In genomic region chr2:65382323-65382722, GRCh38 we compare ENCODE assay signal across 9 cellular contexts. TPM values are rescaled to one million over a fixed set of nuclear protein-coding genes. Genes with fewer than 3 reads are reported as not detected.
A peak's percentile ranks its signal among the peaks of the same experiment; 100 is the strongest.
DNase-seq lines count a peak whose midpoint lies in the region; ATAC-seq and TF ChIP-seq lines count a peak whose summit lies in the region.
"Had no signal": no experiment of that assay in that cellular context is flagged by ENCODE, and none has a peak within 500 bp of the region (broad histone marks: within the 10 kb centered on the region; RNA-seq: fewer than 3 reads in every experiment).

No MANE protein-coding gene starts in this region.

- H3K4me1 Mint-ChIP-seq in CD4-positive, alpha-beta memory T cell, result peaks cover 11 to 40% (median 21%) of the 10 kb centered on the region in 4 donors

- no peak overlapping the region for H4K91ac ChIP-seq in neuronal stem cell (ENCODE audit: low read depth, low read length, poor library complexity)

- no peaks in the 10 kb centered on the region for H4K20me1 ChIP-seq in OCI-LY7 (ENCODE audit: insufficient read depth, low read length)

- no peak overlapping the region for H2BK12ac ChIP-seq in neuronal stem cell (ENCODE audit: low read length)

- no peak overlapping the region for H3K18ac ChIP-seq in neuronal stem cell (ENCODE audit: low read length)

- ATAC-seq in gastrocnemius medialis (no peak), GM21619 (IDR thresholded peaks at IDR 0.05; ENCODE audit: unreplicated experiment) (no peak)

- H3K9me2 ChIP-seq in OCI-LY7 (ENCODE audit: insufficient read depth, low read length), result no peaks in the 10 kb centered on the region

- DNase-seq in CD4-positive, alpha-beta memory T cell, result no peak
- DNase-seq in OCI-LY7 (ENCODE audit: low spot score) (no peak), gastrocnemius medialis (no peak), iPS-NIHi11 (ENCODE audit: low spot score) (no peak), cerebellar cortex (ENCODE audit: low spot score) (no peak), neuronal stem cell (ENCODE audit: low spot score) (no peak)
- DNase-seq: SW 1271 had no signal

- no peak overlapping the region for H3K27ac ChIP-seq in CD4-positive, alpha-beta memory T cell (ENCODE audit: low read depth, low read length)
- peak overlapping the region; percentile 89 for H3K27ac ChIP-seq in OCI-LY7 (ENCODE audit: low read depth, low read length, poor library complexity, severe bottlenecking)
- H3K27ac ChIP-seq in esophagus (ENCODE audit: low read depth in 2 of 2, low read length in 1 of 2), result peak overlapping the region; percentile 59 to 75
- peak overlapping the region; percentile 62 to 74 (median 72) for H3K27ac ChIP-seq in gastrocnemius medialis
- no peak overlapping the region for H3K27ac ChIP-seq in neuronal stem cell (replicated peaks; ENCODE audit: low read length)

- TF ChIP-seq POLR2A in gastrocnemius medialis (IDR thresholded peaks at IDR 0.05), result no peak

- no peak overlapping the region for H3K14ac ChIP-seq in neuronal stem cell (ENCODE audit: low read length)

- H3K4me3 Mint-ChIP-seq in CD4-positive, alpha-beta memory T cell, result peak overlapping the region in 5 of 8 donors; percentile 78 to 87 (median 80)

- no peak overlapping the region for H4K8ac ChIP-seq in neuronal stem cell (ENCODE audit: low read depth, low read length)

- H3K4me1 ChIP-seq in CD4-positive, alpha-beta memory T cell (ENCODE audit: insufficient read depth, low read length), result peaks cover 23% of the 10 kb centered on the region
- H3K4me1 ChIP-seq in OCI-LY7 (ENCODE audit: insufficient read depth, low read length, poor library complexity, severe bottlenecking) (peaks cover 87% of the 10 kb centered on the region), esophagus (ENCODE audit: control insufficient read depth in 2 of 2, insufficient read depth in 2 of 2, low read length in 1 of 2) (peaks cover 14 to 27% of the 10 kb centered on the region in 2 donors), gastrocnemius medialis (peaks cover 48 to 66% of the 10 kb centered on the region in 2 donors), neuronal stem cell (ENCODE audit: control insufficient read depth in 2 of 2, insufficient read depth in 1 of 2, low read depth in 1 of 2, low read length in 2 of 2) (peaks cover 3 to 17% of the 10 kb centered on the region in 2 donors)

- CTCF ChIA-PET in CD4-positive, alpha-beta memory T cell (lab: Charles Lee; ENCODE audit: partially characterized antibody), result interaction anchor here (0.6 to 1.3 kb wide), 3 partner anchors 8 to 117 kb away, joined by 3 to 4 read pairs (median 3); no protein-coding TSS in a partner anchor
- CTCF ChIA-PET in OCI-LY7 (lab: Charles Lee; ENCODE audit: unreplicated experiment), result interaction anchor here (2.4 kb wide), 2 partner anchors 12 to 26 kb away, joined by 12 read pairs; no protein-coding TSS in a partner anchor

- in situ Hi-C loops in gastrocnemius medialis (cut with MboI; ENCODE audit: low sequenced_read_pairs in 4 of 4), result no loop called here

- intact Hi-C loops in CD4-positive, alpha-beta memory T cell (cut with micrococcal nuclease), result loop anchor here (1.0 to 2.0 kb wide), 2 partner anchors 48 to 171 kb away; no protein-coding TSS in a partner anchor
- intact Hi-C loops in OCI-LY7 (cut with micrococcal nuclease; ENCODE audit: unreplicated experiment) (loop anchor here (1.0 to 5.0 kb wide), 4 partner anchors 8 to 170 kb away; no protein-coding TSS in a partner anchor), gastrocnemius medialis (cut with DNase I; ENCODE audit: low total_unique reads) (no loop called here)

- H3K27me3 Mint-ChIP-seq in CD4-positive, alpha-beta memory T cell, result no peaks in the 10 kb centered on the region

- peak overlapping the region; percentile 62 for H3K4me2 ChIP-seq in OCI-LY7 (ENCODE audit: low read length)
- H3K4me2 ChIP-seq in neuronal stem cell (ENCODE audit: insufficient read depth, low read length, poor library complexity, severe bottlenecking), result no peak overlapping the region

- peaks cover 41% of the 10 kb centered on the region; the same call in 1 of the 2 replicates for H3K79me2 ChIP-seq in OCI-LY7 (ENCODE audit: insufficient read depth, low read depth, low read length)

- H2BK15ac ChIP-seq in neuronal stem cell (ENCODE audit: low read length), result no peak overlapping the region

- H2AK5ac ChIP-seq in neuronal stem cell (ENCODE audit: low read depth, low read length), result no peak overlapping the region

- no peak overlapping the region for H3K9ac ChIP-seq in neuronal stem cell (ENCODE audit: low read depth, low read length, poor library complexity)

- no peak for TF ChIP-seq CTCF in OCI-LY7 (conservative IDR thresholded peaks at IDR 0.05; ENCODE audit: low read length)
- TF ChIP-seq CTCF in gastrocnemius medialis (IDR thresholded peaks at IDR 0.05 in 4 of 5, conservative IDR thresholded peaks at IDR 0.05 in 1 of 5), result no peak

- no peak overlapping the region for H2AFZ ChIP-seq in OCI-LY7 (ENCODE audit: low read length)
- no peak overlapping the region for H2AFZ ChIP-seq in neuronal stem cell (ENCODE audit: low read length)

- no peak overlapping the region for H2BK120ac ChIP-seq in neuronal stem cell (ENCODE audit: low read depth, low read length)

- no peak overlapping the region for H3K4me3 ChIP-seq in CD4-positive, alpha-beta memory T cell (ENCODE audit: low read length in 2 of 2)
- H3K4me3 ChIP-seq in OCI-LY7 (ENCODE audit: low read depth, low read length, poor library complexity, severe bottlenecking) (peak overlapping the region; percentile 51), esophagus (ENCODE audit: low read depth in 1 of 2, low read length in 2 of 2) (no peak overlapping the region), gastrocnemius medialis (peak overlapping the region in 2 of 4 donors; percentile 13 to 42), neuronal stem cell (ENCODE audit: low read length in 2 of 2) (no peak overlapping the region)

- peaks cover 7% of the 10 kb centered on the region for H3K79me1 ChIP-seq in neuronal stem cell (ENCODE audit: low read depth, low read length)

- no peaks in the 10 kb centered on the region for H3K36me3 ChIP-seq in CD4-positive, alpha-beta memory T cell (ENCODE audit: insufficient read depth, low read length)
- H3K36me3 ChIP-seq in OCI-LY7 (ENCODE audit: insufficient read depth, low read length), result peaks cover 18% of the 10 kb centered on the region
- H3K36me3 ChIP-seq in esophagus (ENCODE audit: control insufficient read depth in 2 of 2, insufficient read depth in 2 of 2, low read length in 1 of 2), result no peaks in the 10 kb centered on the region
- no peaks in the 10 kb centered on the region for H3K36me3 ChIP-seq in gastrocnemius medialis
- peaks cover 2 to 24% of the 10 kb centered on the region in 2 donors for H3K36me3 ChIP-seq in neuronal stem cell (replicated peaks in 1 of 2; ENCODE audit: control insufficient read depth in 2 of 2, insufficient read depth in 2 of 2, low read length in 2 of 2)

- 16 to 28% methylated on average over 1 of the region's 1 CpG for WGBS in esophagus, 2 donors
- no CpG with 5 or more reads among the region's 1 CpG for WGBS in neuronal stem cell (ENCODE audit: extremely low coverage in 2 of 2, insufficient read length in 2 of 2, insufficient replicate concordance in 1 of 2), 2 donors

- H3K9me3 Mint-ChIP-seq in CD4-positive, alpha-beta memory T cell, result no peaks in the 10 kb centered on the region

- H3K27me3 ChIP-seq in CD4-positive, alpha-beta memory T cell (ENCODE audit: insufficient read depth, low read length), result no peaks in the 10 kb centered on the region
- H3K27me3 ChIP-seq in esophagus (ENCODE audit: control insufficient read depth in 1 of 2, insufficient read depth in 2 of 2, low read length in 2 of 2) (no peaks in the 10 kb centered on the region), gastrocnemius medialis (no peaks in the 10 kb centered on the region), neuronal stem cell (ENCODE audit: control insufficient read depth in 3 of 3, insufficient read depth in 3 of 3, low read depth in 1 of 3, low read length in 3 of 3) (no peaks in the 10 kb centered on the region)

- no peaks in the 10 kb centered on the region for H3K36me3 Mint-ChIP-seq in CD4-positive, alpha-beta memory T cell

- POLR2A ChIA-PET in CD4-positive, alpha-beta memory T cell (lab: Charles Lee; ENCODE audit: partially characterized antibody), result no interaction called here
- POLR2A ChIA-PET in OCI-LY7 (lab: Charles Lee), result interaction anchor here (1.0 to 5.1 kb wide), 7 partner anchors 10 to 113 kb away, joined by 3 to 64 read pairs (median 4); no protein-coding TSS in a partner anchor

- no peaks in the 10 kb centered on the region for H3K9me3 ChIP-seq in CD4-positive, alpha-beta memory T cell (ENCODE audit: control insufficient read depth in 1 of 2, low read length in 2 of 2)
- no peaks in the 10 kb centered on the region for H3K9me3 ChIP-seq in OCI-LY7 (ENCODE audit: low read length)
- H3K9me3 ChIP-seq in esophagus (ENCODE audit: control insufficient read depth in 2 of 2, insufficient read depth in 1 of 2, low read depth in 1 of 2, low read length in 1 of 2), result no peaks in the 10 kb centered on the region
- no peaks in the 10 kb centered on the region for H3K9me3 ChIP-seq in gastrocnemius medialis
- no peaks in the 10 kb centered on the region for H3K9me3 ChIP-seq in neuronal stem cell (replicated peaks in 1 of 2; ENCODE audit: control insufficient read depth in 2 of 2, insufficient read depth in 1 of 2, low read depth in 1 of 2, low read length in 2 of 2)

- H3K23ac ChIP-seq in neuronal stem cell (ENCODE audit: low read depth, low read length, poor library complexity), result no peak overlapping the region

- no peak overlapping the region for H2BK5ac ChIP-seq in neuronal stem cell (ENCODE audit: low read length)

- H3K27ac Mint-ChIP-seq in CD4-positive, alpha-beta memory T cell, result peak overlapping the region in 2 of 7 donors; percentile 81 to 84

- no peak overlapping the region for H3K4ac ChIP-seq in neuronal stem cell (ENCODE audit: low read length)

- BruUV-seq in OCI-LY7 (replicated peaks; lab: Mats Ljungman, UMichigan), result no TSS peak

RNA-seq across cellular contexts. Expression of gene SPRED2, which starts 50.1 kb away (rescaled TPM):
- total RNA-seq in CD4-positive, alpha-beta memory T cell, result under 1 TPM; 0.52 to 0.72 TPM
- 1 to 10 TPM in 1 of 2 donors, under 1 TPM in 1; 0.27 to 1.3 TPM for polyA plus RNA-seq in CD4-positive, alpha-beta memory T cell
- total RNA-seq in OCI-LY7 (2014; rRNA removed; shearing (Covaris generic)), result 4.9 and 8.0 TPM in 2 replicates
- total RNA-seq in OCI-LY7 (2022) (41.9 and 49.1 TPM in 2 replicates), gastrocnemius medialis (10 to 100 TPM in 1 of 4 donors, 1 to 10 TPM in 3; 4.1 to 12.5 (median 7.4) TPM)
- polyA plus RNA-seq in esophagus, result 1 to 10 TPM; 6.4 to 7.6 TPM
- polyA plus RNA-seq in neuronal stem cell (2013, experiment 1 of 2), result 27.8 TPM
- 28.2 TPM for polyA plus RNA-seq in neuronal stem cell (2013, experiment 2 of 2)

Comparison
In these comparisons a context has a peak if more than half of its experiments do, and no peak if none do; other contexts are left out.
1. H3K27ac ChIP-seq: peak in OCI-LY7 (single experiment), esophagus (2 of 2) and gastrocnemius medialis (4 of 4); none in CD4-positive, alpha-beta memory T cell (single experiment) and neuronal stem cell (single experiment).